Comparison of ENCODE assay signal across 18 cellular contexts in genomic region chr10:19209319-19209718, GRCh38.
"Had no signal": no experiment of that assay in that cellular context is flagged by ENCODE, and none has a peak within 500 bp of the region (broad histone marks: within the 10 kb centered on the region; RNA-seq: fewer than 3 reads in every experiment).

No MANE protein-coding gene starts in this region.

- H3K4me3 ChIP-seq: cardiac muscle cell, esophagus muscularis mucosa, gastroesophageal sphincter, heart left ventricle, lung, smooth muscle cell, stomach had no signal

- H3K27ac ChIP-seq: cardiac muscle cell, esophagus muscularis mucosa, gastroesophageal sphincter, heart left ventricle, neutrophil, stomach had no signal

- H3K36me3 ChIP-seq: cardiac muscle cell, esophagus muscularis mucosa, gastroesophageal sphincter, heart left ventricle, neutrophil, stomach had no signal

- H3K27me3 ChIP-seq: cardiac muscle cell, esophagus muscularis mucosa, gastroesophageal sphincter, heart left ventricle, neutrophil, stomach had no signal

- H3K4me2 ChIP-seq: smooth muscle cell had no signal

- H3K9me3 ChIP-seq: esophagus muscularis mucosa, gastroesophageal sphincter, heart left ventricle, neutrophil had no signal

- FAIRE-seq: kidney had no signal

- H3K4me1 ChIP-seq: esophagus muscularis mucosa, gastroesophageal sphincter, heart left ventricle, stomach had no signal

- DNase-seq: activated CD4-positive, alpha-beta memory T cell treated with anti-CD3 and anti-CD28 coated beads, Interleukin-2, amount 10 ng/mL, durations not matched to agents 7 days and 5 days; activated CD4-positive, alpha-beta T cell treated with anti-CD3 and anti-CD28 coated beads for 36 hours; activated CD8-positive, alpha-beta memory T cell treated with anti-CD3 and anti-CD28 coated beads, Interleukin-2, amount 10 ng/mL, durations not matched to agents 7 days and 5 days; activated naive CD4-positive, alpha-beta T cell; activated naive CD8-positive, alpha-beta T cell treated with anti-CD3 and anti-CD28 coated beads for 36 hours; amniotic stem cell; effector CD8-positive, alpha-beta T cell; heart left ventricle; kidney; stimulated activated CD4-positive, alpha-beta T cell treated with anti-CD3 and anti-CD28 coated beads, Interleukin-4, amount 100 ng/mL, for 1 hour; stomach; trophoblast cell had no signal
